Comparison of ENCODE assay signal across 18 cellular contexts in genomic region chr9:78212868-78213267, GRCh38.
"Had no signal": no experiment of that assay in that cellular context is flagged by ENCODE, and none has a peak within 500 bp of the region (broad histone marks: within the 10 kb centered on the region; RNA-seq: fewer than 3 reads in every experiment).

No MANE protein-coding gene starts in this region.

- H3K9me3 ChIP-seq: left ventricle myocardium inferior, neutrophil, sigmoid colon, upper lobe of right lung had no signal

- H3K4me3 Mint-ChIP-seq: activated CD4-positive, alpha-beta memory T cell treated with anti-CD3 and anti-CD28 coated beads for 36 hours; activated naive CD8-positive, alpha-beta T cell treated with anti-CD3 and anti-CD28 coated beads, Interleukin-2, amount 50 U/mL, for 24 hours; stimulated activated naive B cell treated with anti-CD40 and anti-IgM and Interleukin-4, amounts not matched to agents 10 μg/mL and 1 μg/mL and 100 μg/mL, for 72 hours had no signal

- H3K36me3 ChIP-seq: left ventricle myocardium inferior, neutrophil, sigmoid colon, upper lobe of right lung had no signal

- H3K4me1 ChIP-seq: left ventricle myocardium inferior, parathyroid adenoma had no signal

- H3K27me3 Mint-ChIP-seq: activated CD4-positive, alpha-beta memory T cell treated with anti-CD3 and anti-CD28 coated beads for 36 hours; activated naive CD8-positive, alpha-beta T cell treated with anti-CD3 and anti-CD28 coated beads, Interleukin-2, amount 50 U/mL, for 24 hours; naive B cell; stimulated activated naive B cell treated with anti-CD40 and anti-IgM and Interleukin-4, amounts not matched to agents 10 μg/mL and 1 μg/mL and 100 μg/mL, for 72 hours had no signal

- H3K9me3 Mint-ChIP-seq: activated naive CD8-positive, alpha-beta T cell treated with anti-CD3 and anti-CD28 coated beads, Interleukin-2, amount 50 U/mL, for 24 hours; activated T-helper 2 cell treated with anti-CD3 and anti-CD28 coated beads, Interferon-gamma antibody, Interleukin-2, Interleukin-4, amounts not matched to agents 10 μg/mL and 5 μg/mL and 100 μg/mL, durations not matched to agents 14 hours and 24 hours and 36 hours; naive B cell; stimulated activated naive B cell treated with anti-CD40 and anti-IgM and Interleukin-4, amounts not matched to agents 10 μg/mL and 1 μg/mL and 100 μg/mL, for 72 hours had no signal

- H2AFZ ChIP-seq: parathyroid adenoma had no signal

- H3K27ac Mint-ChIP-seq: activated CD4-positive, alpha-beta memory T cell treated with anti-CD3 and anti-CD28 coated beads for 36 hours; activated naive CD8-positive, alpha-beta T cell treated with anti-CD3 and anti-CD28 coated beads, Interleukin-2, amount 50 U/mL, for 24 hours; activated T-helper 2 cell treated with anti-CD3 and anti-CD28 coated beads, Interferon-gamma antibody, Interleukin-2, Interleukin-4, amounts not matched to agents 10 μg/mL and 5 μg/mL and 100 μg/mL, durations not matched to agents 14 hours and 24 hours and 36 hours; stimulated activated naive B cell treated with anti-CD40 and anti-IgM and Interleukin-4, amounts not matched to agents 10 μg/mL and 1 μg/mL and 100 μg/mL, for 72 hours had no signal

- H3K27ac ChIP-seq: coronary artery, left ventricle myocardium inferior, neutrophil, parathyroid adenoma, sigmoid colon, upper lobe of right lung, VCaP had no signal

- H3K79me2 ChIP-seq: parathyroid adenoma had no signal

- H3K36me3 Mint-ChIP-seq: activated CD4-positive, alpha-beta memory T cell treated with anti-CD3 and anti-CD28 coated beads for 36 hours; naive B cell; stimulated activated naive B cell treated with anti-CD40 and anti-IgM and Interleukin-4, amounts not matched to agents 10 μg/mL and 1 μg/mL and 100 μg/mL, for 72 hours had no signal

- H3K27me3 ChIP-seq: neutrophil, sigmoid colon, upper lobe of right lung had no signal

- ATAC-seq: activated naive CD8-positive, alpha-beta T cell treated with anti-CD3 and anti-CD28 coated beads, Interleukin-2, amount 50 U/mL, for 24 hours had no signal

- DNase-seq: activated CD4-positive, alpha-beta memory T cell treated with anti-CD3 and anti-CD28 coated beads for 36 hours; activated CD4-positive, CD25-positive, alpha-beta regulatory T cell treated with anti-CD3 and anti-CD28 coated beads, Interleukin-2, amount 50 U/mL, for 72 hours; activated naive CD4-positive, alpha-beta T cell treated with Interleukin-2 at 50 U/mL for 16 hours; activated naive CD8-positive, alpha-beta T cell treated with anti-CD3 and anti-CD28 coated beads, Interleukin-2, amount 50 U/mL, for 24 hours; effector CD4-positive, alpha-beta T cell; kidney; left ventricle myocardium inferior; mammary epithelial cell; naive B cell; sigmoid colon; stimulated activated CD4-positive, alpha-beta T cell treated with anti-CD3 and anti-CD28 coated beads, Interleukin-4, amount 100 ng/mL, for 24 hours; stimulated activated naive B cell treated with anti-CD40 and anti-IgM and Interleukin-4, amounts not matched to agents 10 μg/mL and 1 μg/mL and 100 μg/mL, for 72 hours; upper lobe of right lung had no signal

- H3K9ac ChIP-seq: parathyroid adenoma had no signal

- H3K4me3 ChIP-seq: coronary artery, left ventricle myocardium inferior, sigmoid colon, upper lobe of right lung had no signal
